In the genomic region with DNA sequence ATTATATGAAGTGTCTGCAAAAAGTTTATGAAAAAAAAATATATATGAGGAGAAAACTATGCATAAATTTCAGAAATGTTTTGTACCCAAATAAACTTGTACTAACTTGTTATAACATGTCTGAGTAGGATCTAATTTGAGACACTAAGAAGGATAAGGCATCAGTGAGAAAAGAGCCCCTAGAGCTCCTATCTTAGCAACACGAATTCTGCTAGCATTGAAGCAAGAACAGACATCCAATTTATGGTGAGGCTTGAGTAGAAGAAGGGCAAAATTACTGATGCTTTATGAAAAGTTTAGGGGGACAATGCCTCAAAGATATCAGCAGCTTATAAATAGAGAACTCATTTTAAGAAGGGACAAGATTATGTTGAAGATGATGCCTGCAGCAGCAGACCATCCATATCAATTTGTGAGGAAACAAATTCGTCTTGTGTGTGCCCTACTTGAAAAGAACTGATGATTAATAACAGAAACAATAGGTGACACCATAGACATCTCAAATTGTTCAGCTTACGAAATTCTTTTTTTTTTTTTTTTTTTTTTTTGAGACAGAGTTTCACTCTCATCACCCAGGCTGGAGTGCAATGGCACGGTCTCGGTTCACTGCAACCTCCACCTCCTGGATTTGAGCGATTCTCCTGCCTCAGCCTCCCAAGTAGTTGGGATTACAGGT, we compare ENCODE assay signal across 23 cellular contexts. TPM values are rescaled to one million over a fixed set of nuclear protein-coding genes. Genes with fewer than 3 reads are reported as not detected.
DNase-seq lines count a peak whose midpoint lies in the region; ATAC-seq and TF ChIP-seq lines count a peak whose summit lies in the region.
"Had no signal": no experiment of that assay in that cellular context is flagged by ENCODE, and none has a peak within 500 bp of the region (broad histone marks: within the 10 kb centered on the region; RNA-seq: fewer than 3 reads in every experiment).

No MANE protein-coding gene starts in this region.

- no peaks in the 10 kb centered on the region for H3K27me3 Mint-ChIP-seq in WTC11 (ENCODE audit: low read depth)

- H3K9me3 Mint-ChIP-seq in WTC11, result peaks cover 11% of the 10 kb centered on the region
- H3K9me3 Mint-ChIP-seq: T-helper 1 cell treated with Interleukin-12 subunit alpha and Interleukin-12 subunit beta and Interleukin-4 antibody, amounts not matched to agents 30 μg/mL and 1 μg/mL, for 36 hours had no signal

- no peak for TF ChIP-seq CTCF in WTC11 (IDR thresholded peaks at IDR 0.05)

- DNase-seq in WTC11 (ENCODE audit: low spot score), result no peak
- no peak for DNase-seq in activated effector memory CD4-positive, alpha-beta T cell treated with Interleukin-2 at 50 U/mL for 16 hours
- DNase-seq: H7, KBM-7, NCI-H1092 treated with DMSO at 0.1 percent for 48 hours, NCI-H1436 treated with DMSO at 0.1 percent for 48 hours, NCI-H1930, NCI-H226, NCI-H524, NCI-H774, PC-3, Right ventricle myocardium superior had no signal

- ATAC-seq in GM18517 (IDR thresholded peaks at IDR 0.05; ENCODE audit: unreplicated experiment), result peak; percentile 79
- ATAC-seq in GM19351 (IDR thresholded peaks at IDR 0.05; ENCODE audit: unreplicated experiment), result peak; percentile 80
- ATAC-seq in HG03432 (IDR thresholded peaks at IDR 0.05; ENCODE audit: unreplicated experiment), result peak; percentile 63
- ATAC-seq in WTC11, result no peak
- no peak for ATAC-seq in HG03571 (IDR thresholded peaks at IDR 0.05; ENCODE audit: unreplicated experiment)
- ATAC-seq in GM18498 (IDR thresholded peaks at IDR 0.05; ENCODE audit: unreplicated experiment), result no peak
- no peak for ATAC-seq in GM18909 (IDR thresholded peaks at IDR 0.05; ENCODE audit: poor library complexity, unreplicated experiment)
- ATAC-seq: PC-3 had no signal

- no peak overlapping the region for H3K4me3 Mint-ChIP-seq in WTC11
- H3K4me3 Mint-ChIP-seq: T-helper 1 cell treated with Interleukin-12 subunit alpha and Interleukin-12 subunit beta and Interleukin-4 antibody, amounts not matched to agents 30 μg/mL and 1 μg/mL, for 36 hours had no signal

- CTCF ChIA-PET in WTC11 (lab: Charles Lee), result no interaction called here

- no peaks in the 10 kb centered on the region for H3K4me1 Mint-ChIP-seq in WTC11

- no peaks in the 10 kb centered on the region for H3K36me3 Mint-ChIP-seq in WTC11

- POLR2A ChIA-PET in WTC11 (lab: Charles Lee), result no interaction called here

- 0 out of 2 replicates have a peak overlapping the region, but pooled peaks have one; percentile 20 for H3K27ac Mint-ChIP-seq in WTC11
- H3K27ac Mint-ChIP-seq: T-helper 1 cell treated with Interleukin-12 subunit alpha and Interleukin-12 subunit beta and Interleukin-4 antibody, amounts not matched to agents 30 μg/mL and 1 μg/mL, for 36 hours had no signal

TF ChIP-seq in WTC11, 78 proteins besides CTCF, POLR2A, EP300 and RAD21:
- TF ChIP-seq, protein P1, sequence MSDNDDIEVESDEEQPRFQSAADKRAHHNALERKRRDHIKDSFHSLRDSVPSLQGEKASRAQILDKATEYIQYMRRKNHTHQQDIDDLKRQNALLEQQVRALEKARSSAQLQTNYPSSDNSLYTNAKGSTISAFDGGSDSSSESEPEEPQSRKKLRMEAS (CRISPR knock-in tag; IDR thresholded peaks at IDR 0.05), result no peak
- no peak for TF ChIP-seq RELA (CRISPR knock-in tag; IDR thresholded peaks at IDR 0.05; ENCODE audit: borderline replicate concordance)
- TF ChIP-seq JAZF1 (CRISPR knock-in tag; IDR thresholded peaks at IDR 0.05), result no peak
- no peak for TF ChIP-seq ZNF416 (CRISPR knock-in tag; IDR thresholded peaks at IDR 0.05)
- TF ChIP-seq, protein P2, sequence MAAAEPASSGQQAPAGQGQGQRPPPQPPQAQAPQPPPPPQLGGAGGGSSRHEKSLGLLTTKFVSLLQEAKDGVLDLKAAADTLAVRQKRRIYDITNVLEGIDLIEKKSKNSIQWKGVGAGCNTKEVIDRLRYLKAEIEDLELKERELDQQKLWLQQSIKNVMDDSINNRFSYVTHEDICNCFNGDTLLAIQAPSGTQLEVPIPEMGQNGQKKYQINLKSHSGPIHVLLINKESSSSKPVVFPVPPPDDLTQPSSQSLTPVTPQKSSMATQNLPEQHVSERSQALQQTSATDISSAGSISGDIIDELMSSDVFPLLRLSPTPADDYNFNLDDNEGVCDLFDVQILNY (CRISPR knock-in tag; IDR thresholded peaks at IDR 0.05), result no peak

RNA-seq across cellular contexts. Expression of a gene that starts 35.7 kb away (rescaled TPM):
- not detected in 3 replicates for total RNA-seq in WTC11 (2021)
- total RNA-seq: Daoy, H7, HT1080, PC-3, Right ventricle myocardium superior, RPMI7951, SK-MEL-5 had no signal

RNA-seq across cellular contexts. Expression of a gene that starts 53.4 kb away (rescaled TPM):
- total RNA-seq in WTC11 (2021), result 0.07 to 0.15 TPM (median 0.11 TPM) in 3 replicates
- total RNA-seq: Daoy, HT1080, PC-3, Right ventricle myocardium superior, RPMI7951, SK-MEL-5 had no signal

Comparison
In these comparisons a context has a peak if more than half of its experiments do, and no peak if none do; other contexts are left out.
1. ATAC-seq: peak in GM18517 (single experiment), GM19351 (single experiment) and HG03432 (single experiment); none in WTC11 (single experiment), HG03571 (single experiment), GM18498 (single experiment) and GM18909 (single experiment).